In the genomic region with DNA sequence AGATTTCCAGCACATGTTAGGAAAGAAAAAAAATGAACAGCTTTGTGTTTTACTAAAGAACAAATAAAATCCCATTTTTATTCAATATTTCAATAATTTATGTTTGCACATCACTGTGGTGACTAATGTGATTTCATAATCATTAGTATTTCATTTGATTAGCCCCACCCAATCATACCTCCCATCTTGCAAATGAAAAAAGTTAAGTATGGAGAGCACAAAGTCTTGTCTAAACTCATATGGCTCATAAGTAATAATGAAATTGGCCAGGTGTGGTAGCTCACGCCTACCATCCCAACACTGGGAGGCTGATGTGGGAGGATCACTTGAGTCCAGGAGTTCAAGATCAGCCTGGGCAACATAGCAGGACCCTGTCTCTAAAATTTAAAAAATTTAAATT, we compare ENCODE assay signal across 17 cellular contexts. TPM values are rescaled to one million over a fixed set of nuclear protein-coding genes. Genes with fewer than 3 reads are reported as not detected.
DNase-seq lines count a peak whose midpoint lies in the region; TF ChIP-seq lines count a peak whose summit lies in the region.
"Had no signal": no experiment of that assay in that cellular context is flagged by ENCODE, and none has a peak within 500 bp of the region (broad histone marks: within the 10 kb centered on the region; RNA-seq: fewer than 3 reads in every experiment).

No MANE protein-coding gene starts in this region.

- peaks cover 3% of the 10 kb centered on the region for H3K36me3 Mint-ChIP-seq in type B pancreatic cell

- H3K4me3 ChIP-seq in mammary epithelial cell (replicated peaks in 1 of 3; ENCODE audit: insufficient read depth in 1 of 3, low read depth in 2 of 3, low read length in 3 of 3) (no peak overlapping the region), breast epithelium (no peak overlapping the region), epithelial cell of esophagus (ENCODE audit: low read length) (no peak overlapping the region), trophoblast cell (ENCODE audit: low read depth, low read length) (no peak overlapping the region)
- H3K4me3 ChIP-seq: BLaER1 had no signal

- DNase-seq in mammary epithelial cell, result peak; percentile 31
- DNase-seq in breast epithelium (ENCODE audit: low spot score in 2 of 2), result no peak
- DNase-seq in epithelial cell of esophagus (ENCODE audit: low read depth), result peak; percentile 59
- peak; percentile 2 for DNase-seq in type B pancreatic cell (ENCODE audit: extremely low spot score, unreplicated experiment)
- DNase-seq in hippocampal formation (lab: John Stamatoyannopoulos, UW), result no peak
- DNase-seq in trophoblast cell, result no peak
- DNase-seq: Caco-2; CD4-positive, CD25-positive, alpha-beta regulatory T cell; CD8-positive, alpha-beta T cell; DMS153; DND-41; H7; HCEC 1CT had no signal

- H3K9ac ChIP-seq in mammary epithelial cell (ENCODE audit: insufficient read depth, low read length), result no peak overlapping the region
- H3K9ac ChIP-seq in trophoblast cell (ENCODE audit: low read length), result no peak overlapping the region
- H3K9ac ChIP-seq: BLaER1 had no signal

- H4K20me1 ChIP-seq in mammary epithelial cell (ENCODE audit: insufficient read depth, low read length), result no peaks in the 10 kb centered on the region

- H4K12ac ChIP-seq in trophoblast cell (ENCODE audit: low read depth, low read length), result no peak overlapping the region

- H2BK120ac ChIP-seq in trophoblast cell (ENCODE audit: insufficient read depth, low read length, poor library complexity), result no peak overlapping the region

- peaks cover 7% of the 10 kb centered on the region for H3K4me1 Mint-ChIP-seq in type B pancreatic cell (ENCODE audit: unreplicated experiment)

- no peak overlapping the region for H2BK5ac ChIP-seq in trophoblast cell (ENCODE audit: low read depth, low read length, poor library complexity)

- dilution Hi-C loops in mammary epithelial cell (cut with HindIII; ENCODE audit: low sequenced_read_pairs), result no loop called here

- intact Hi-C loops in mammary epithelial cell (cut with micrococcal nuclease), result no loop called here
- intact Hi-C loops in breast epithelium (cut with DNase I; ENCODE audit: low total_unique reads), result no loop called here

- H3K4me2 ChIP-seq in mammary epithelial cell (ENCODE audit: insufficient read depth, low read depth, low read length) (no peak overlapping the region), trophoblast cell (ENCODE audit: low read length) (no peak overlapping the region)
- H3K4me2 ChIP-seq: BLaER1 had no signal

- H3K18ac ChIP-seq in trophoblast cell (ENCODE audit: low read length), result no peak overlapping the region

- H3K79me2 ChIP-seq in mammary epithelial cell (ENCODE audit: insufficient read depth, low read length), result peaks cover 29% of the 10 kb centered on the region
- H3K79me2 ChIP-seq in trophoblast cell (ENCODE audit: control insufficient read depth, insufficient read depth, low read length, poor library complexity), result peaks cover 5% of the 10 kb centered on the region

- H3K9me3 Mint-ChIP-seq in type B pancreatic cell, result no peaks in the 10 kb centered on the region
- H3K9me3 Mint-ChIP-seq: CD4-positive, CD25-positive, alpha-beta regulatory T cell; CD8-positive, alpha-beta T cell had no signal

- no peak overlapping the region for H3K4me3 Mint-ChIP-seq in type B pancreatic cell
- H3K4me3 Mint-ChIP-seq: CD4-positive, CD25-positive, alpha-beta regulatory T cell; CD8-positive, alpha-beta T cell had no signal

- TF ChIP-seq CTCF in mammary epithelial cell (conservative IDR thresholded peaks at IDR 0.05 in 1 of 2, IDR thresholded peaks at IDR 0.05 in 1 of 2; ENCODE audit: extremely low read depth in 1 of 2, insufficient read depth in 1 of 2, low read depth in 1 of 2, low read length in 2 of 2), result no peak
- TF ChIP-seq CTCF in breast epithelium (IDR thresholded peaks at IDR 0.05), result no peak
- TF ChIP-seq CTCF in epithelial cell of esophagus (IDR thresholded peaks at IDR 0.05; ENCODE audit: insufficient read depth, low read depth, low read length, missing control alignments), result no peak
- TF ChIP-seq CTCF in type B pancreatic cell (conservative IDR thresholded peaks at IDR 0.05), result no peak

- no peaks in the 10 kb centered on the region for H3K27me3 Mint-ChIP-seq in type B pancreatic cell
- H3K27me3 Mint-ChIP-seq: B cell; CD4-positive, CD25-positive, alpha-beta regulatory T cell had no signal

- H3K4me1 ChIP-seq in mammary epithelial cell (ENCODE audit: insufficient read depth, low read length) (no peaks in the 10 kb centered on the region), breast epithelium (no peaks in the 10 kb centered on the region), trophoblast cell (ENCODE audit: control insufficient read depth in 1 of 2, insufficient read depth in 2 of 2, low read length in 2 of 2) (peaks cover 0 to 1% of the 10 kb centered on the region in 2 experiments)
- H3K4me1 ChIP-seq: Caco-2 had no signal

- H3K9me3 ChIP-seq in mammary epithelial cell (replicated peaks; ENCODE audit: insufficient read depth, low read length), result no peaks in the 10 kb centered on the region
- H3K9me3 ChIP-seq in breast epithelium, result no peaks in the 10 kb centered on the region
- H3K9me3 ChIP-seq in trophoblast cell (ENCODE audit: insufficient read depth, low read depth, low read length), result no peaks in the 10 kb centered on the region
- H3K9me3 ChIP-seq: BLaER1, Caco-2 had no signal

- no peak overlapping the region for H2AFZ ChIP-seq in mammary epithelial cell (ENCODE audit: low read depth, low read length)
- no peak overlapping the region for H2AFZ ChIP-seq in trophoblast cell (ENCODE audit: insufficient read depth, low read length, poor library complexity)

- no peak overlapping the region for H3K27ac Mint-ChIP-seq in type B pancreatic cell
- H3K27ac Mint-ChIP-seq: CD4-positive, CD25-positive, alpha-beta regulatory T cell; CD8-positive, alpha-beta T cell had no signal

- no peak overlapping the region for H2BK12ac ChIP-seq in trophoblast cell (ENCODE audit: low read length)

- no peaks in the 10 kb centered on the region for H3K36me3 ChIP-seq in mammary epithelial cell (ENCODE audit: insufficient read depth, low read length)
- H3K36me3 ChIP-seq in breast epithelium, result no peaks in the 10 kb centered on the region
- peaks cover 11 to 17% of the 10 kb centered on the region in 2 experiments for H3K36me3 ChIP-seq in trophoblast cell (ENCODE audit: control insufficient read depth in 1 of 2, insufficient read depth in 2 of 2, low read length in 2 of 2)

- H3K27me3 ChIP-seq in mammary epithelial cell (ENCODE audit: insufficient read depth, low read length) (no peaks in the 10 kb centered on the region), breast epithelium (no peaks in the 10 kb centered on the region), trophoblast cell (ENCODE audit: insufficient read depth, low read length) (no peaks in the 10 kb centered on the region)
- H3K27me3 ChIP-seq: BLaER1 had no signal

- no peak overlapping the region for H3K23ac ChIP-seq in trophoblast cell (ENCODE audit: low read length)

- H3K79me1 ChIP-seq in trophoblast cell (ENCODE audit: low read length), result peaks cover 5% of the 10 kb centered on the region

- no peak overlapping the region for H3K27ac ChIP-seq in mammary epithelial cell (ENCODE audit: insufficient read depth, low read depth, low read length)
- H3K27ac ChIP-seq in breast epithelium, result no peak overlapping the region
- no peak overlapping the region for H3K27ac ChIP-seq in trophoblast cell (ENCODE audit: low read depth, low read length)
- H3K27ac ChIP-seq: 22Rv1, BLaER1, C4-2B had no signal

- CTCF ChIA-PET in mammary epithelial cell (lab: Charles Lee; ENCODE audit: low non-redundant PET), result no interaction called here

- 95% methylated on average over 1 of the region's 1 CpG for WGBS in mammary epithelial cell (ENCODE audit: low coverage, missing lambda C conversion rate)
- WGBS in trophoblast cell (ENCODE audit: extremely low coverage, insufficient coverage, insufficient read length), result no CpG with 5 or more reads among the region's 1 CpG

- in situ Hi-C loops in mammary epithelial cell (cut with MboI; ENCODE audit: low sequenced_read_pairs in 2 of 2), result no loop called here

- no peak overlapping the region for H4K91ac ChIP-seq in trophoblast cell (ENCODE audit: low read depth, low read length)

- BruUV-seq in mammary epithelial cell (replicated peaks; lab: Mats Ljungman, UMichigan), result no TSS peak

- no peak overlapping the region for H4K8ac ChIP-seq in trophoblast cell (ENCODE audit: low read depth, low read length)

- no peak for TF ChIP-seq POLR2A in breast epithelium (IDR thresholded peaks at IDR 0.05)

- no peak overlapping the region for H3K4ac ChIP-seq in trophoblast cell (ENCODE audit: low read depth, low read length)

- no peak overlapping the region for H3K14ac ChIP-seq in trophoblast cell (ENCODE audit: low read length)

- H2AK5ac ChIP-seq in trophoblast cell (ENCODE audit: low read length), result no peak overlapping the region

RNA-seq across cellular contexts. Expression of a gene that starts 3.8 kb away (rescaled TPM):
- total RNA-seq in mammary epithelial cell (1 to 10 TPM; 6.5 to 8.3 TPM), breast epithelium (1 to 10 TPM; 5.6 to 7.9 (median 7.0) TPM), type B pancreatic cell (ENCODE audit: low replicate concordance) (11.2 and 11.4 TPM in 2 replicates)
- 2.2 TPM for polyA plus RNA-seq in mammary epithelial cell
- polyA minus RNA-seq in mammary epithelial cell, result 40.1 TPM
- 3.3 and 3.8 TPM in 2 replicates for polyA plus RNA-seq in trophoblast cell (2013)

RNA-seq across cellular contexts. Expression of a gene that starts 3.9 kb away (rescaled TPM):
- total RNA-seq in mammary epithelial cell (10 to 100 TPM; 15.3 to 18.6 TPM), breast epithelium (10 to 100 TPM; 22.4 to 35.3 (median 34.7) TPM), type B pancreatic cell (ENCODE audit: low replicate concordance) (21.1 and 27.4 TPM in 2 replicates)
- polyA plus RNA-seq in mammary epithelial cell, result 6.2 TPM
- 19.1 TPM for polyA minus RNA-seq in mammary epithelial cell
- polyA plus RNA-seq in trophoblast cell (2013), result 20.6 and 22.2 TPM in 2 replicates

RNA-seq across cellular contexts. Expression of a gene that starts 55.5 kb away (rescaled TPM):
- total RNA-seq in mammary epithelial cell (1 to 10 TPM; 4.3 to 5.5 TPM), breast epithelium (10 to 100 TPM; 14.7 to 25.8 (median 18.7) TPM), type B pancreatic cell (ENCODE audit: low replicate concordance) (11.0 and 14.5 TPM in 2 replicates)
- polyA plus RNA-seq in mammary epithelial cell, result 1.2 TPM
- 3.2 TPM for polyA minus RNA-seq in mammary epithelial cell
- 3.9 and 4.0 TPM in 2 replicates for polyA plus RNA-seq in trophoblast cell (2013)

RNA-seq across cellular contexts. Expression of a gene that starts 59.7 kb away (rescaled TPM):
- total RNA-seq in mammary epithelial cell (10 to 100 TPM; 36.3 to 57.2 TPM), breast epithelium (100 to 1,000 TPM in 1 of 3 donors, 10 to 100 TPM in 2; 45.6 to 118 (median 49.0) TPM), type B pancreatic cell (ENCODE audit: low replicate concordance) (90.6 and 95.4 TPM in 2 replicates)
- polyA plus RNA-seq in mammary epithelial cell, result 28.3 TPM
- 60.4 TPM for polyA minus RNA-seq in mammary epithelial cell
- 68.1 and 68.3 TPM in 2 replicates for polyA plus RNA-seq in trophoblast cell (2013)

RNA-seq across cellular contexts. Expression of a gene that starts 59.8 kb away (rescaled TPM):
- total RNA-seq in mammary epithelial cell, result 1 to 10 TPM; 6.7 to 8.1 TPM
- 8.2 TPM for polyA plus RNA-seq in mammary epithelial cell
- 6.0 TPM for polyA minus RNA-seq in mammary epithelial cell
- 10 to 100 TPM in 2 of 3 donors, 1 to 10 TPM in 1; 8.2 to 13.8 (median 10.2) TPM for total RNA-seq in breast epithelium
- 9.8 and 14.6 TPM in 2 replicates for total RNA-seq in type B pancreatic cell (ENCODE audit: low replicate concordance)
- polyA plus RNA-seq in trophoblast cell (2013), result 6.7 and 7.5 TPM in 2 replicates

Comparison
In these comparisons a context has a peak if more than half of its experiments do, and no peak if none do; other contexts are left out.
1. DNase-seq: peak in mammary epithelial cell (single experiment), epithelial cell of esophagus (single experiment) and type B pancreatic cell (single experiment); none in breast epithelium (0 of 2), hippocampal formation (0 of 2) and trophoblast cell (0 of 2).